1 cellular context compared by ENCODE assay signal in the genomic region with DNA sequence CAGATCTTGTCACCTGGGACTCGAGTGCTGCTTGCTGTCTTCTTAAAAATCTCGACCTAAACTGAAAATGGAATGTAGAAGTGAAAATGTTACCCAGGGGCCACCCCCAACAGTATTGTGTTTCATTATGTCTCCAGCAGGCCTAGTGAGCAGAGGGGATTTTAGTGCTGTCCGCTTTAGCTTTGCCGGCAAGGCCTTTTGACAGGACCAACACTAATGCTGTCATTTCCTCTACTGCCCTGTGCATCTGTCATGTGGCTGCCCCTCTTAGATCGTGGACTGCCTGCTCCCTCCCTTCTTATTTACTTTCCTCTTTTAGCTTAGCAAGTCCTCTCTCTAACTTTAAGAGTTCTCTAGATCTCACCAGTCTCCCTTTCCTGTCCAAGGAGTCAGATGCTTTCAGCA.
TF ChIP-seq lines count a peak whose summit lies in the region.

No MANE protein-coding gene starts in this region.

TF ChIP-seq in SK-N-SH, 30 proteins besides CTCF, POLR2A, EP300 and RAD21 (continued from another document):
- TF ChIP-seq, protein P1, sequence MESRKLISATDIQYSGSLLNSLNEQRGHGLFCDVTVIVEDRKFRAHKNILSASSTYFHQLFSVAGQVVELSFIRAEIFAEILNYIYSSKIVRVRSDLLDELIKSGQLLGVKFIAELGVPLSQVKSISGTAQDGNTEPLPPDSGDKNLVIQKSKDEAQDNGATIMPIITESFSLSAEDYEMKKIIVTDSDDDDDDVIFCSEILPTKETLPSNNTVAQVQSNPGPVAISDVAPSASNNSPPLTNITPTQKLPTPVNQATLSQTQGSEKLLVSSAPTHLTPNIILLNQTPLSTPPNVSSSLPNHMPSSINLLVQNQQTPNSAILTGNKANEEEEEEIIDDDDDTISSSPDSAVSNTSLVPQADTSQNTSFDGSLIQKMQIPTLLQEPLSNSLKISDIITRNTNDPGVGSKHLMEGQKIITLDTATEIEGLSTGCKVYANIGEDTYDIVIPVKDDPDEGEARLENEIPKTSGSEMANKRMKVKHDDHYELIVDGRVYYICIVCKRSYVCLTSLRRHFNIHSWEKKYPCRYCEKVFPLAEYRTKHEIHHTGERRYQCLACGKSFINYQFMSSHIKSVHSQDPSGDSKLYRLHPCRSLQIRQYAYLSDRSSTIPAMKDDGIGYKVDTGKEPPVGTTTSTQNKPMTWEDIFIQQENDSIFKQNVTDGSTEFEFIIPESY (IDR thresholded peaks at IDR 0.05; ENCODE audit: borderline replicate concordance, low read depth) = no peak
- no peak for TF ChIP-seq MEF2A (IDR thresholded peaks at IDR 0.05; ENCODE audit: borderline replicate concordance, low read depth)
- no peak for TF ChIP-seq TAF1 (IDR thresholded peaks at IDR 0.05; ENCODE audit: borderline replicate concordance, low read depth, low read length)
- TF ChIP-seq, protein P2, sequence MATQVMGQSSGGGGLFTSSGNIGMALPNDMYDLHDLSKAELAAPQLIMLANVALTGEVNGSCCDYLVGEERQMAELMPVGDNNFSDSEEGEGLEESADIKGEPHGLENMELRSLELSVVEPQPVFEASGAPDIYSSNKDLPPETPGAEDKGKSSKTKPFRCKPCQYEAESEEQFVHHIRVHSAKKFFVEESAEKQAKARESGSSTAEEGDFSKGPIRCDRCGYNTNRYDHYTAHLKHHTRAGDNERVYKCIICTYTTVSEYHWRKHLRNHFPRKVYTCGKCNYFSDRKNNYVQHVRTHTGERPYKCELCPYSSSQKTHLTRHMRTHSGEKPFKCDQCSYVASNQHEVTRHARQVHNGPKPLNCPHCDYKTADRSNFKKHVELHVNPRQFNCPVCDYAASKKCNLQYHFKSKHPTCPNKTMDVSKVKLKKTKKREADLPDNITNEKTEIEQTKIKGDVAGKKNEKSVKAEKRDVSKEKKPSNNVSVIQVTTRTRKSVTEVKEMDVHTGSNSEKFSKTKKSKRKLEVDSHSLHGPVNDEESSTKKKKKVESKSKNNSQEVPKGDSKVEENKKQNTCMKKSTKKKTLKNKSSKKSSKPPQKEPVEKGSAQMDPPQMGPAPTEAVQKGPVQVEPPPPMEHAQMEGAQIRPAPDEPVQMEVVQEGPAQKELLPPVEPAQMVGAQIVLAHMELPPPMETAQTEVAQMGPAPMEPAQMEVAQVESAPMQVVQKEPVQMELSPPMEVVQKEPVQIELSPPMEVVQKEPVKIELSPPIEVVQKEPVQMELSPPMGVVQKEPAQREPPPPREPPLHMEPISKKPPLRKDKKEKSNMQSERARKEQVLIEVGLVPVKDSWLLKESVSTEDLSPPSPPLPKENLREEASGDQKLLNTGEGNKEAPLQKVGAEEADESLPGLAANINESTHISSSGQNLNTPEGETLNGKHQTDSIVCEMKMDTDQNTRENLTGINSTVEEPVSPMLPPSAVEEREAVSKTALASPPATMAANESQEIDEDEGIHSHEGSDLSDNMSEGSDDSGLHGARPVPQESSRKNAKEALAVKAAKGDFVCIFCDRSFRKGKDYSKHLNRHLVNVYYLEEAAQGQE (IDR thresholded peaks at IDR 0.05; ENCODE audit: low read depth, low read length) = no peak
- no peak for TF ChIP-seq TEAD4 (IDR thresholded peaks at IDR 0.05; ENCODE audit: borderline replicate concordance, insufficient read depth)
- TF ChIP-seq RCOR1 (IDR thresholded peaks at IDR 0.05; ENCODE audit: low read length) = no peak
- no peak for TF ChIP-seq FOXJ3 (CRISPR knock-in tag; IDR thresholded peaks at IDR 0.05)
- TF ChIP-seq, protein P3, sequence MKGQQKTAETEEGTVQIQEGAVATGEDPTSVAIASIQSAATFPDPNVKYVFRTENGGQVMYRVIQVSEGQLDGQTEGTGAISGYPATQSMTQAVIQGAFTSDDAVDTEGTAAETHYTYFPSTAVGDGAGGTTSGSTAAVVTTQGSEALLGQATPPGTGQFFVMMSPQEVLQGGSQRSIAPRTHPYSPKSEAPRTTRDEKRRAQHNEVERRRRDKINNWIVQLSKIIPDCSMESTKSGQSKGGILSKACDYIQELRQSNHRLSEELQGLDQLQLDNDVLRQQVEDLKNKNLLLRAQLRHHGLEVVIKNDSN (IDR thresholded peaks at IDR 0.05; ENCODE audit: borderline replicate concordance, low read depth) = no peak
- TF ChIP-seq JUND (IDR thresholded peaks at IDR 0.05) = no peak
